14 cellular contexts compared by ENCODE assay signal in the genomic region with DNA sequence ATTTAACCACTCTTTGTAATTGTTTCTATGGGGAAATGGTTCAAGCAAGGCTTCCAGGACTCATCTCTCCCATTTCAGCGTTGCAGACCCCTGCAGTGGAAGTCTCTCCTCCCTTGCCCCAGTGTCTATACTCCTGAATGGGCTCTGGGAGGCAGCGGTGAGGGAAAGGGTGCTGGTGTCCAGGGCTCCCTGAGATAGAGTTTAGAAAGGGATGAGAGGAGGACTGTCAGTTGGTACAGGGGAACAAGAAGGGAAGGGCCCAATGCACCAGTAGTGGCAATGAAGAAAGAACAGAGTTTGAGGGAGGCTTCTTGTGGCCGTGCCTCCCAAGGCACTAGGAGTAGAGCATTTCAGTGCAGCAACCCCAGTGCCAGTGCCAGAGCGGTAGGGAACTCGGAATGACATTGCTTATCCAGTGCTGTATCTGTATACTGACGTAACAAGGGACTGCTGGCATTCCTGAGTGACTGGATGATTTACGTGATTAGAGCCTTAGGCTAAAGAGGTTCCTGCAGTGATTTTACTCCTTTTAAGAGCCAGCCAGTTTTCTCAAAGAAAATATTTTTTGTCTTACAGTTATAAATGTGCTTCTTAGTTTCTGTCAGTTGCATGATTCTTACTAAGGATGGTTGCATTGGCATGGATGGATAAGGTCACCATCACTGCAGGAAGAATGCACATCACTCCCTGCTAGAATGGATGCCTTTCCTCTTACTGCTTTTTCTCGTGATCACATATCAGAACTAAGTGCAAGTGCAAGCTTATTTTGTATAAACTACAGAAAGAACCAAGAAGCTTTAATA. TPM values are rescaled to one million over a fixed set of nuclear protein-coding genes. Genes with fewer than 3 reads are reported as not detected.
DNase-seq lines count a peak whose midpoint lies in the region; ATAC-seq and TF ChIP-seq lines count a peak whose summit lies in the region.
"Had no signal": no experiment of that assay in that cellular context is flagged by ENCODE, and none has a peak within 500 bp of the region (broad histone marks: within the 10 kb centered on the region; RNA-seq: fewer than 3 reads in every experiment).

No MANE protein-coding gene starts in this region.

- DNase-seq in AG08396 (ENCODE audit: low spot score), result peak; percentile 28
- DNase-seq in LNCaP clone FGC (ENCODE audit: low read depth), result peak; percentile 36
- DNase-seq in choroid plexus epithelial cell (ENCODE audit: low read depth), result peak; percentile 37
- peak; percentile 83 for DNase-seq in left kidney (ENCODE audit: low read depth, low spot score)
- no peak for DNase-seq in DMS114 treated with DMSO at 0.1 percent for 48 hours (lab: John Stamatoyannopoulos, UW; ENCODE audit: unreplicated experiment)
- DNase-seq in GM19238 (ENCODE audit: insufficient read length, low spot score), result no peak
- DNase-seq in testis, result no peak
- DNase-seq: activated CD4-positive, alpha-beta T cell treated with anti-CD3 and anti-CD28 coated beads for 4 hours; activated naive CD4-positive, alpha-beta T cell treated with anti-CD3 and anti-CD28 coated beads, Interleukin-2, amount 10 ng/mL, durations not matched to agents 7 days and 5 days; spleen; stimulated activated naive B cell treated with anti-CD40 and anti-IgM and Interleukin-4, amounts not matched to agents 10 μg/mL and 1 μg/mL and 100 μg/mL, for 72 hours had no signal

- 78 to 91% methylated on average over 8 of the region's 8 CpGs for WGBS in testis, 2 donors

- TF ChIP-seq POLR2A in testis (IDR thresholded peaks at IDR 0.05), result no peak

- no peaks in the 10 kb centered on the region for H3K4me1 ChIP-seq in testis
- H3K4me1 ChIP-seq: spleen had no signal

- TF ChIP-seq CTCF in LNCaP clone FGC (IDR thresholded peaks at IDR 0.05; ENCODE audit: control insufficient read depth, extremely low read depth, insufficient read depth) (peak; percentile 16; the same call in 1 of the 2 replicates), choroid plexus epithelial cell (conservative IDR thresholded peaks at IDR 0.05; ENCODE audit: low read depth, low read length) (peak; percentile 13), testis (IDR thresholded peaks at IDR 0.05) (no peak)

- no peaks in the 10 kb centered on the region for H3K36me3 ChIP-seq in testis (ENCODE audit: low read depth, missing control alignments)

- no peaks in the 10 kb centered on the region for H3K9me3 ChIP-seq in testis
- H3K9me3 ChIP-seq: spleen had no signal

- H3K27ac ChIP-seq in testis, result no peak overlapping the region
- H3K27ac ChIP-seq: spleen had no signal

- H3K4me3 ChIP-seq in LNCaP clone FGC (ENCODE audit: low read depth, low read length) (no peak overlapping the region), choroid plexus epithelial cell (ENCODE audit: low read depth, low read length) (no peak overlapping the region), testis (no peak overlapping the region)
- H3K4me3 ChIP-seq: GM12878, lung, spleen had no signal

- intact Hi-C loops in testis (cut with DNase I; ENCODE audit: low total_unique reads), result no loop called here

- ATAC-seq in HG03159 (IDR thresholded peaks at IDR 0.05; ENCODE audit: unreplicated experiment), result no peak
- ATAC-seq: GM12878; stimulated activated naive B cell treated with anti-CD40 and anti-IgM and Interleukin-4, amounts not matched to agents 10 μg/mL and 1 μg/mL and 100 μg/mL, for 72 hours had no signal

- H3K27me3 ChIP-seq in testis, result no peaks in the 10 kb centered on the region
- H3K27me3 ChIP-seq: spleen had no signal

RNA-seq across cellular contexts. Expression of gene PRPF18, which starts 28.0 kb away (rescaled TPM):
- total RNA-seq in testis, result 10 to 100 TPM; 26.9 to 30.6 TPM
- 20.6 TPM for polyA plus RNA-seq in testis (ENCODE audit: insufficient read depth, low read depth, low replicate concordance)

Comparison
In these comparisons a context has a peak if more than half of its experiments do, and no peak if none do; other contexts are left out.
1. DNase-seq: peak in AG08396 (single experiment), LNCaP clone FGC (single experiment), choroid plexus epithelial cell (single experiment) and left kidney (single experiment); none in DMS114 treated with DMSO at 0.1 percent for 48 hours (single experiment), GM19238 (single experiment) and testis (single experiment).
2. CTCF ChIP-seq: peak in LNCaP clone FGC (single experiment) and choroid plexus epithelial cell (single experiment); none in testis (0 of 3).